Comparison of ENCODE assay signal across 2 cellular contexts in genomic region chr15:49858076-49858475, GRCh38.
TF ChIP-seq lines count a peak whose summit lies in the region.

No MANE protein-coding gene starts in this region.

TF ChIP-seq in A549, 52 proteins besides CTCF, POLR2A, EP300 and RAD21:
- TF ChIP-seq NR3C1 (IDR thresholded peaks at IDR 0.05) (no peak), MYC (IDR thresholded peaks at IDR 0.05; ENCODE audit: borderline replicate concordance, low read length) (no peak), HES2 (IDR thresholded peaks at IDR 0.05) (no peak), HMGXB4 (CRISPR knock-in tag; IDR thresholded peaks at IDR 0.05; ENCODE audit: borderline replicate concordance) (no peak), ATOH8 (CRISPR knock-in tag; IDR thresholded peaks at IDR 0.05; ENCODE audit: low read depth) (no peak), NFE2L2 (conservative IDR thresholded peaks at IDR 0.05; ENCODE audit: low read length) (no peak), ZC3H11A (IDR thresholded peaks at IDR 0.05) (no peak), TFCP2L1 (CRISPR knock-in tag; IDR thresholded peaks at IDR 0.05) (no peak), NPAS2 (CRISPR knock-in tag; IDR thresholded peaks at IDR 0.05; ENCODE audit: borderline replicate concordance) (no peak), ZSCAN20 (CRISPR knock-in tag; IDR thresholded peaks at IDR 0.05) (no peak), CBX8 (IDR thresholded peaks at IDR 0.05) (no peak), ZFP36 (IDR thresholded peaks at IDR 0.05; ENCODE audit: borderline replicate concordance, partially characterized antibody) (no peak), BCL3 (IDR thresholded peaks at IDR 0.05) (no peak), ZNF302 (CRISPR knock-in tag; IDR thresholded peaks at IDR 0.05) (no peak), HEYL (CRISPR knock-in tag; IDR thresholded peaks at IDR 0.05) (no peak)

TF ChIP-seq in IMR-90, 13 proteins besides CTCF, POLR2A, EP300 and RAD21:
- TF ChIP-seq CHD1 (IDR thresholded peaks at IDR 0.05; ENCODE audit: low read depth, low read length) (no peak), NFE2L2 (IDR thresholded peaks at IDR 0.05; ENCODE audit: low read depth, low read length) (no peak), MXI1 (IDR thresholded peaks at IDR 0.05; ENCODE audit: borderline replicate concordance, low read depth, low read length) (no peak), CEBPB (IDR thresholded peaks at IDR 0.05; ENCODE audit: low read depth, low read length) (no peak), SMC3 (IDR thresholded peaks at IDR 0.05; ENCODE audit: low read depth, low read length) (no peak), MAFK (IDR thresholded peaks at IDR 0.05; ENCODE audit: low read depth, low read length) (no peak), RCOR1 (IDR thresholded peaks at IDR 0.05; ENCODE audit: insufficient replicate concordance, low read length) (no peak), ELK1 (IDR thresholded peaks at IDR 0.05; ENCODE audit: borderline replicate concordance, low read depth, low read length) (no peak), BHLHE40 (IDR thresholded peaks at IDR 0.05; ENCODE audit: low read depth, low read length) (no peak), FOS (IDR thresholded peaks at IDR 0.05; ENCODE audit: low read depth, low read length) (no peak), USF2 (IDR thresholded peaks at IDR 0.05; ENCODE audit: low read depth, low read length) (no peak), MAZ (IDR thresholded peaks at IDR 0.05; ENCODE audit: borderline replicate concordance, low read depth, low read length) (no peak), RFX5 (IDR thresholded peaks at IDR 0.05; ENCODE audit: low read depth, low read length) (no peak)
